ENCODE assay signal across 8 cellular contexts in the genomic region with DNA sequence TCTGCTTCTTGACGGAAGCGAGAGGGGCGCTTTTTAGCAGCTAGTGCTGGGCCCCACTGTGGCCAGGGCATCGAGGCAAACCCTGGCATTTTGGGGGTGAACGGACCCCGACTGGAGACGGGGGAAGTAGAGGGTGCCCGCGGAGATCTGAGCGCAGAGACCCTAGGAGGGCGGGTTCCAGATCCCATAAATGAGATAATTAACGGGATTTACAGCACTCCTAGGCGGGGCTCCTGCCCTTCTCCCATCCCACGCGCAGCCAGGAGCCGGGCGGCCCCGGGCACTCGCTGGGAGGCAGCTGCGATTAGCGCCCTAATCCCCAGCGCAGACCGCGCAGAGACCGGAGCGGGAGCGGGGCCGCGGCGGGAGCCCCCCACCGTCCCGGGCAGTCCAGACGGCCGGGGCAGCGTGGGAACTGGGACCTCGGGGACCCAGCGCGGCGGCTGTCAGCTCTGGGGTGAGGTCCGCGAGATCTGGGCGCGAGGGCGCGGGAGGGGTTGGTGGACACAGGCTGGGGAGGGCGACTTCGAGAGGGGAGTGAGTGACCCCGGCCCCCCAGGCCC. TPM values are rescaled to one million over a fixed set of nuclear protein-coding genes. Genes with fewer than 3 reads are reported as not detected.
A peak's percentile ranks its signal among the peaks of the same experiment; 100 is the strongest.
DNase-seq lines count a peak whose midpoint lies in the region; TF ChIP-seq lines count a peak whose summit lies in the region.

No MANE protein-coding gene starts in this region.

- intact Hi-C loops in PC-9 (cut with micrococcal nuclease; ENCODE audit: unreplicated experiment), result loop anchor here (2.0 to 10.0 kb wide), 2 partner anchors 40 to 166 kb away; no protein-coding TSS in a partner anchor

- no peak for TF ChIP-seq CTCF in PC-9 (conservative IDR thresholded peaks at IDR 0.05)
- TF ChIP-seq CTCF in fibroblast of villous mesenchyme (IDR thresholded peaks at IDR 0.05; ENCODE audit: insufficient read depth, low read depth, low read length), result no peak
- no peak for TF ChIP-seq CTCF in parathyroid adenoma (IDR thresholded peaks at IDR 0.05)

- POLR2A ChIA-PET in PC-9 (lab: Charles Lee; ENCODE audit: unreplicated experiment), result interaction anchor here (0.6 kb wide), 2 partner anchors 20 to 193 kb away, joined by 3 to 6 read pairs; no protein-coding TSS in a partner anchor

- BruUV-seq in PC-9 (replicated peaks; lab: Mats Ljungman, UMichigan), result no TSS peak

- H3K36me3 ChIP-seq in PC-9 (ENCODE audit: low read depth) (no peaks in the 10 kb centered on the region), parathyroid adenoma (ENCODE audit: control insufficient read depth, insufficient read depth, low read length) (no peaks in the 10 kb centered on the region)

- DNase-seq in D341Med (ENCODE audit: low spot score), result peak; percentile 79
- no peak for DNase-seq in PC-9
- DNase-seq in fibroblast of villous mesenchyme (ENCODE audit: low read depth), result no peak
- DNase-seq in AML-193 (lab: John Stamatoyannopoulos, UW), result no peak
- no peak for DNase-seq in stimulated activated CD4-positive, alpha-beta T cell treated with anti-CD3 and anti-CD28 coated beads, Interleukin-2, amount 100 ng/mL, for 24 hours
- no peak for DNase-seq in mucosa of gallbladder (ENCODE audit: low spot score)
- DNase-seq in MV-4-11 (lab: John Stamatoyannopoulos, UW), result no peak

- no peaks in the 10 kb centered on the region for H3K9me2 ChIP-seq in PC-9 (ENCODE audit: insufficient read depth)

- H3K9ac ChIP-seq in parathyroid adenoma, result no peak overlapping the region

- H3K4me3 ChIP-seq in PC-9 (peak overlapping the region; percentile 65), fibroblast of villous mesenchyme (ENCODE audit: low read depth, low read length) (peak overlapping the region; percentile 75), parathyroid adenoma (ENCODE audit: low read depth, low read length) (peak overlapping the region; percentile 57)

- H3K79me2 ChIP-seq in PC-9 (ENCODE audit: low read depth) (peaks cover 19% of the 10 kb centered on the region), parathyroid adenoma (peaks cover 3% of the 10 kb centered on the region)

- H3K9me3 ChIP-seq in PC-9 (ENCODE audit: insufficient read depth, low read depth) (no peaks in the 10 kb centered on the region), parathyroid adenoma (ENCODE audit: control insufficient read depth, low read length) (no peaks in the 10 kb centered on the region)

- H2AFZ ChIP-seq in PC-9, result peak overlapping the region; percentile 77; the same call in 1 of the 2 replicates
- peak overlapping the region; percentile 97 for H2AFZ ChIP-seq in parathyroid adenoma

- peaks cover 22% of the 10 kb centered on the region for H3F3A ChIP-seq in PC-9 (ENCODE audit: insufficient read depth, low read depth)

- CTCF ChIA-PET in PC-9 (lab: Charles Lee), result interaction anchor here (0.7 kb wide), 1 partner anchor 25 kb away, joined by 4 read pairs; no protein-coding TSS in a partner anchor

- no peaks in the 10 kb centered on the region for H4K20me1 ChIP-seq in PC-9 (ENCODE audit: insufficient read depth)

- H3K4me1 ChIP-seq in PC-9 (replicated peaks; ENCODE audit: insufficient read depth) (peaks cover 37% of the 10 kb centered on the region), parathyroid adenoma (peaks cover 17% of the 10 kb centered on the region)

- H3K27me3 ChIP-seq in PC-9 (ENCODE audit: insufficient read depth, low read depth) (no peaks in the 10 kb centered on the region), parathyroid adenoma (ENCODE audit: control insufficient read depth, insufficient read depth, low read length) (no peaks in the 10 kb centered on the region)

- H3K27ac ChIP-seq in PC-9 (peak overlapping the region; percentile 72; the same call in 1 of the 2 replicates), parathyroid adenoma (peak overlapping the region; percentile 69)

- H3K4me2 ChIP-seq in PC-9 (peak overlapping the region; percentile 78), parathyroid adenoma (ENCODE audit: low read length) (peak overlapping the region; percentile 79)

RNA-seq across cellular contexts. Expression of a gene that starts 0.7 kb away (rescaled TPM):
- 30.5 and 36.7 TPM in 2 replicates for total RNA-seq in PC-9 (2021)
- 7.8 and 18.7 TPM in 2 replicates for total RNA-seq in fibroblast of villous mesenchyme
- total RNA-seq in mucosa of gallbladder, result 25.8 TPM
